In genomic region chr22:20658433-20659222, GRCh38 we compare ENCODE assay signal across 22 cellular contexts.
DNase-seq lines count a peak whose midpoint lies in the region; ATAC-seq, FAIRE-seq and TF ChIP-seq lines count a peak whose summit lies in the region.
"Had no signal": no experiment of that assay in that cellular context is flagged by ENCODE, and none has a peak within 500 bp of the region (broad histone marks: within the 10 kb centered on the region; RNA-seq: fewer than 3 reads in every experiment).

No MANE protein-coding gene starts in this region.

- TF ChIP-seq EP300 in K562 (IDR thresholded peaks at IDR 0.05; ENCODE audit: low read length) = no peak

- H3K27ac ChIP-seq in GM23338 (ENCODE audit: low read depth) (no peak overlapping the region), K562 (ENCODE audit: extremely low read depth, low read depth, low read length) (no peak overlapping the region), neuronal stem cell (replicated peaks; ENCODE audit: low read length) (no peak overlapping the region)
- H3K27ac ChIP-seq: BLaER1, C4-2B had no signal

- H3K23ac ChIP-seq in neuronal stem cell (ENCODE audit: low read depth, low read length, poor library complexity) = no peak overlapping the region

- H3K4me3 Mint-ChIP-seq in GM23338 (no peak overlapping the region), T-cell (no peak overlapping the region)
- H3K4me3 Mint-ChIP-seq: B cell; CD4-positive, CD25-positive, alpha-beta regulatory T cell; CD8-positive, alpha-beta T cell had no signal

- H3K18ac ChIP-seq in neuronal stem cell (ENCODE audit: low read length) = no peak overlapping the region

- no peak overlapping the region for H2BK12ac ChIP-seq in neuronal stem cell (ENCODE audit: low read length)

- ATAC-seq in GM23338 (no peak), K562 (no peak), HG03432 (IDR thresholded peaks at IDR 0.05; ENCODE audit: unreplicated experiment) (no peak), HG03097 (IDR thresholded peaks at IDR 0.05; ENCODE audit: low FRiP score, unreplicated experiment) (no peak), T-cell (replicated peaks in 1 of 4) (no peak)
- ATAC-seq: CD8-positive, alpha-beta T cell had no signal

- H3K27ac Mint-ChIP-seq in GM23338 (no peak overlapping the region), T-cell (no peak overlapping the region)
- H3K27ac Mint-ChIP-seq: B cell; CD8-positive, alpha-beta T cell had no signal

- H3K79me1 ChIP-seq in neuronal stem cell (ENCODE audit: low read depth, low read length) = no peaks in the 10 kb centered on the region

- no peaks in the 10 kb centered on the region for H3K36me3 Mint-ChIP-seq in GM23338 (ENCODE audit: low read depth)
- H3K36me3 Mint-ChIP-seq in T-cell = peaks cover 3% of the 10 kb centered on the region
- H3K36me3 Mint-ChIP-seq: CD8-positive, alpha-beta T cell had no signal

- POLR2A ChIA-PET in K562 (lab: Yijun Ruan, JAX) = interaction anchor here (1.2 to 1.5 kb wide), 3 partner anchors 13 to 24 kb away, joined by 4 to 5 read pairs (median 5); no protein-coding TSS in a partner anchor
- POLR2A ChIA-PET in T-cell (lab: Charles Lee) = no interaction called here

- BruUV-seq in K562 (replicated peaks; lab: Mats Ljungman, UMichigan) = no TSS peak

- peak overlapping the region; percentile 43; the same call in 1 of the 2 replicates for H2AFZ ChIP-seq in GM23338
- H2AFZ ChIP-seq in K562 (ENCODE audit: low read depth, low read length) = no peak overlapping the region
- H2AFZ ChIP-seq in neuronal stem cell (ENCODE audit: low read length) = peak overlapping the region; percentile 35

- H3K4ac ChIP-seq in neuronal stem cell (ENCODE audit: low read length) = no peak overlapping the region

- no peak overlapping the region for H2BK120ac ChIP-seq in neuronal stem cell (ENCODE audit: low read depth, low read length)

- H3K79me2 ChIP-seq in GM23338 (replicated peaks; ENCODE audit: insufficient read depth) (no peaks in the 10 kb centered on the region), K562 (ENCODE audit: control insufficient read depth, insufficient read depth, low read length) (no peaks in the 10 kb centered on the region)

- H3K9me2 ChIP-seq in GM23338 (ENCODE audit: insufficient read depth) = no peaks in the 10 kb centered on the region

- no peaks in the 10 kb centered on the region for H3K4me1 ChIP-seq in GM23338 (ENCODE audit: insufficient read depth)
- peaks cover 0 to 5% of the 10 kb centered on the region in 2 experiments; a peak in 3 of 5 replicates for H3K4me1 ChIP-seq in K562 (replicated peaks in 1 of 2; ENCODE audit: control insufficient read depth in 2 of 2, insufficient read depth in 2 of 2, low read length in 2 of 2)
- H3K4me1 ChIP-seq in neuronal stem cell (ENCODE audit: control insufficient read depth in 2 of 2, insufficient read depth in 1 of 2, low read depth in 1 of 2, low read length in 2 of 2) = no peaks in the 10 kb centered on the region
- H3K4me1 ChIP-seq: BLaER1, Caco-2 had no signal

- H3K14ac ChIP-seq in neuronal stem cell (ENCODE audit: low read length) = no peak overlapping the region

- in situ Hi-C loops in K562 (cut with MboI) = no loop called here

- H3K9me1 ChIP-seq in K562 (ENCODE audit: control insufficient read depth, insufficient read depth, low read length) = no peaks in the 10 kb centered on the region

- no peak overlapping the region for H2AK5ac ChIP-seq in neuronal stem cell (ENCODE audit: low read depth, low read length)

- no peak overlapping the region for H4K8ac ChIP-seq in neuronal stem cell (ENCODE audit: low read depth, low read length)

- H3K9ac ChIP-seq in K562 (ENCODE audit: insufficient read depth in 1 of 2, low read depth in 2 of 2, low read length in 2 of 2) = peak overlapping the region; percentile 22 to 27; a peak in 2 of 4 replicates
- H3K9ac ChIP-seq in neuronal stem cell (ENCODE audit: low read depth, low read length, poor library complexity) = no peak overlapping the region
- H3K9ac ChIP-seq: BLaER1 had no signal

- H3K27me3 Mint-ChIP-seq in GM23338 (ENCODE audit: insufficient read depth, low read depth, poor library complexity) = peaks cover 3% of the 10 kb centered on the region
- peaks cover 3 to 20% of the 10 kb centered on the region in 2 donors for H3K27me3 Mint-ChIP-seq in T-cell

- no peak overlapping the region for H4K91ac ChIP-seq in neuronal stem cell (ENCODE audit: low read depth, low read length, poor library complexity)

- no peaks in the 10 kb centered on the region for H3F3A ChIP-seq in GM23338 (replicated peaks; ENCODE audit: low read depth)

- H2BK5ac ChIP-seq in neuronal stem cell (ENCODE audit: low read length) = no peak overlapping the region

- CTCF ChIA-PET in K562 (lab: Yijun Ruan, JAX; ENCODE audit: low intra/inter-chr PET ratio) (no interaction called here), T-cell (lab: Charles Lee) (no interaction called here)

- H3K36me3 ChIP-seq in GM23338 (ENCODE audit: insufficient read depth) = no peaks in the 10 kb centered on the region
- 0 out of 3 replicates have a peak, but pooled peaks cover 4% of the 10 kb centered on the region for H3K36me3 ChIP-seq in K562 (ENCODE audit: control insufficient read depth, insufficient read depth, low read length)
- no peaks in the 10 kb centered on the region for H3K36me3 ChIP-seq in neuronal stem cell (replicated peaks in 1 of 2; ENCODE audit: control insufficient read depth in 2 of 2, insufficient read depth in 2 of 2, low read length in 2 of 2)
- H3K36me3 ChIP-seq: BLaER1 had no signal

- TF ChIP-seq CTCF in GM23338 (conservative IDR thresholded peaks at IDR 0.05; ENCODE audit: low read depth in 2 of 2) (no peak), K562 (IDR thresholded peaks at IDR 0.05 in 2 of 3, conservative IDR thresholded peaks at IDR 0.05 in 1 of 3; ENCODE audit: insufficient read depth in 2 of 3, low read depth in 1 of 3, low read length in 3 of 3) (no peak)

- peaks cover 2% of the 10 kb centered on the region; the same call in 1 of the 2 replicates for H3K9me3 ChIP-seq in K562 (replicated peaks; ENCODE audit: control insufficient read depth, insufficient read depth, low read depth, low read length)
- no peaks in the 10 kb centered on the region for H3K9me3 ChIP-seq in neuronal stem cell (replicated peaks in 1 of 2; ENCODE audit: control insufficient read depth in 2 of 2, insufficient read depth in 1 of 2, low read depth in 1 of 2, low read length in 2 of 2)

- H3K4me1 Mint-ChIP-seq in GM23338 (no peaks in the 10 kb centered on the region), T-cell (no peaks in the 10 kb centered on the region)
- H3K4me1 Mint-ChIP-seq: B cell; CD4-positive, CD25-positive, alpha-beta regulatory T cell had no signal

- WGBS in K562 (ENCODE audit: insufficient coverage, low coverage, missing lambda C conversion rate) = 2% methylated on average over 11 of the region's 11 CpGs
- WGBS in neuronal stem cell (ENCODE audit: extremely low coverage in 2 of 2, insufficient read length in 2 of 2, insufficient replicate concordance in 1 of 2), 2 donors = 93 to 99% methylated on average over 2 to 4 of the region's 11 CpGs

- no peak for TF ChIP-seq RAD21 in K562 (CRISPR knock-in tag; conservative IDR thresholded peaks at IDR 0.05 in 1 of 2, IDR thresholded peaks at IDR 0.05 in 1 of 2)

- no peaks in the 10 kb centered on the region for H4K20me1 ChIP-seq in GM23338 (replicated peaks; ENCODE audit: insufficient read depth)
- peaks cover 5% of the 10 kb centered on the region; the same call in 1 of the 2 replicates for H4K20me1 ChIP-seq in K562 (replicated peaks; ENCODE audit: control insufficient read depth, insufficient read depth, low read length)
- H4K20me1 ChIP-seq: BLaER1 had no signal

- DNase-seq in GM23338 (ENCODE audit: low spot score) (no peak), K562 (ENCODE audit: extremely low read depth in 1 of 4, low spot score in 3 of 4) (peak in 1 of 4 experiments; percentile 19), neuronal stem cell (ENCODE audit: low spot score) (no peak), T-cell (no peak)
- DNase-seq: Caco-2; CD4-positive, CD25-positive, alpha-beta regulatory T cell; CD8-positive, alpha-beta T cell; DMS 273 treated with DMSO at 0.1 percent for 48 hours; DMS79; EL; GF-D8; H7; HCEC 1CT had no signal

- H2BK15ac ChIP-seq in neuronal stem cell (ENCODE audit: low read length) = no peak overlapping the region

- H3K27me3 ChIP-seq in GM23338 (ENCODE audit: insufficient read depth) (no peaks in the 10 kb centered on the region), K562 (ENCODE audit: control insufficient read depth in 2 of 2, insufficient read depth in 2 of 2, low read length in 2 of 2) (peaks cover 31 to 35% of the 10 kb centered on the region in 2 experiments), neuronal stem cell (ENCODE audit: control insufficient read depth in 3 of 3, insufficient read depth in 3 of 3, low read depth in 1 of 3, low read length in 3 of 3) (peaks cover 0 to 2% (median 2%) of the 10 kb centered on the region in 3 experiments)
- H3K27me3 ChIP-seq: BLaER1 had no signal

- no peak; the same call in 1 of the 2 replicates for TF ChIP-seq POLR2A in K562 (conservative IDR thresholded peaks at IDR 0.05)

- no peak overlapping the region for H3K4me3 ChIP-seq in GM23338
- peak overlapping the region; percentile 37 for H3K4me3 ChIP-seq in K562
- H3K4me3 ChIP-seq in neuronal stem cell (ENCODE audit: low read length in 2 of 2) = no peak overlapping the region
- H3K4me3 ChIP-seq: BLaER1 had no signal

- H3K9me3 Mint-ChIP-seq in GM23338 = no peaks in the 10 kb centered on the region; the same call in 2 of the 3 replicates
- peaks cover 0 to 8% (median 7%) of the 10 kb centered on the region in 3 donors for H3K9me3 Mint-ChIP-seq in T-cell

- no peak overlapping the region for H3K4me2 ChIP-seq in GM23338
- peak overlapping the region; percentile 40; the same call in 1 of the 2 replicates for H3K4me2 ChIP-seq in K562 (ENCODE audit: insufficient read depth, low read length)
- H3K4me2 ChIP-seq in neuronal stem cell (ENCODE audit: insufficient read depth, low read length, poor library complexity, severe bottlenecking) = no peak overlapping the region
- H3K4me2 ChIP-seq: BLaER1 had no signal

- no peak for FAIRE-seq in K562 (lab: Jason Lieb, UNC)
- FAIRE-seq: A204.1, GM12891, GM18507, H1 had no signal

- intact Hi-C loops in K562 (cut with micrococcal nuclease) = no loop called here

TF ChIP-seq in GM23338, 12 proteins besides CTCF, POLR2A, EP300 and RAD21 (continues in another document):
- TF ChIP-seq EZH2 (IDR thresholded peaks at IDR 0.05; ENCODE audit: low read depth, unreplicated experiment) = no peak
